ENCODE assay signal across 8 cellular contexts in the genomic region with DNA sequence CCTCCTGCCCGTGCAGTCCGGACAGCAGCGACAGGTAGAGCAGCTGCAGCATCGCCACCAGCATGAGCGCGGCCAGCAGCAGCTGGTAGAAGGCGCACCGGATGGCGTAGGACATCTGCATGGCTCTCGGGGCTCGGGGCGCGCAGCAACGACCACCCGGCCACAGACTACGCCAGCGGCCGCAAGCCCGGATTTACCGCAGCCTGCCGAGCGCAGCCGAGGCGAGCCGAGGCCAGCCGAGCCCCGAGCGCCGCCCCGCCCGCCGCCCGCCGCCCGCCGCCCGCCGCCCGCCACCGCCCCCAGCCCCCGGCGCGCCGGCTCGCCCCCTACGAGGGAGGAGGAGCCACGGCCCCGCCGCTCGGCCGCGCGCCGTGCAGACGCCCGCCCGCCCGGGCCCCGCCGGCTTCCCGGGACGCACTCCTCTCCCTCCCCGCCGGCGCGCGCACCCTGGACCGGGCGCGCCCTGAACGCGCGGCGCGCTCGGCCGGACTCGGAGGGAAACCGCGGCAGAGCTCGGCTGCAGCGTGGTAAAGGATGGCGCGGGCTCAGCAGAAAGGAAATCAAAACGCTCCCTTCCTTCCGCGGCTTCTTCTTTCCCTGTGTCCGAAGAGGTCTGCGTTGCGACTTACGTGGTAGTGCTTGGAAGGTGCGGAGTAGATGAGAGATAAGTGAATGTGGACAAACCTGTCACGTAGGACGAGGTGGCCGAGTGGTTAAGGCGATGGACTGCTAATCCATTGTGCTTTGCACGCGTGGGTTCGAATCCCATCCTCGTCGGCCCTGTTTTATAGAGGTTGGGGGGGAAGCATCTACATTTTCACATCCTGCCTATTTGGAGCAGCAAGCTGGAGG. TPM values are rescaled to one million over a fixed set of nuclear protein-coding genes. Genes with fewer than 3 reads are reported as not detected.
A peak's percentile ranks its signal among the peaks of the same experiment; 100 is the strongest.
DNase-seq lines count a peak whose midpoint lies in the region; ATAC-seq and TF ChIP-seq lines count a peak whose summit lies in the region.

A gene (minus strand): TSS at position 205 of the 852 bp plus-strand sequence. CDS start 84 bp downstream, at position 121.

- ATAC-seq in GM21423 (IDR thresholded peaks at IDR 0.05; ENCODE audit: unreplicated experiment) (peak; percentile 37), omental fat pad (ENCODE audit: low FRiP score) (peak; percentile 81)

- peaks cover 47% of the 10 kb centered on the region for H3K4me1 Mint-ChIP-seq in activated naive CD8-positive, alpha-beta T cell (ENCODE audit: low read depth)

- H3K27ac ChIP-seq in BLaER1 treated with 17β-estradiol and CSF1 and Interleukin-3, amounts not matched to agents 10 nM and 100 nM, result peak within 1 kb of the TSS; percentile 43 to 83 (median 73); a peak in 21 of 22 replicates

- DNase-seq in NB4 (ENCODE audit: low read depth) (peak; percentile 92), SKM-1 treated with dmso at 0.1 percent for 144 hours (lab: John Stamatoyannopoulos, UW; ENCODE audit: unreplicated experiment) (peak; percentile 91), glomerular visceral epithelial cell (ENCODE audit: extremely low spot score) (peak; percentile 93), omental fat pad (ENCODE audit: low spot score) (peak; percentile 79), superior temporal gyrus (ENCODE audit: extremely low spot score) (peak; percentile 96)

- peak within 1 kb of the TSS; percentile 73 to 98 (median 85) for H3K4me3 ChIP-seq in BLaER1 treated with 17β-estradiol and CSF1 and Interleukin-3, amounts not matched to agents 10 nM and 100 nM
- H3K4me3 ChIP-seq in NB4 (ENCODE audit: low read depth, low read length), result peak within 1 kb of the TSS; percentile 76

- H3K27ac Mint-ChIP-seq in activated naive CD8-positive, alpha-beta T cell, result peak within 1 kb of the TSS; percentile 99

- peak within 1 kb of the TSS; percentile 86 to 94 (median 91) for H3K9ac ChIP-seq in BLaER1 treated with 17β-estradiol and CSF1 and Interleukin-3, amounts not matched to agents 10 nM and 100 nM

- H3K4me3 Mint-ChIP-seq in activated naive CD8-positive, alpha-beta T cell, result peak within 1 kb of the TSS; percentile 93

- peaks cover 0 to 20% (median 14%) of the 10 kb centered on the region in 11 experiments; a peak in 10 of 22 replicates for H4K20me1 ChIP-seq in BLaER1 treated with 17β-estradiol and CSF1 and Interleukin-3, amounts not matched to agents 10 nM and 100 nM

- H3K27me3 ChIP-seq in BLaER1 treated with 17β-estradiol and CSF1 and Interleukin-3, amounts not matched to agents 10 nM and 100 nM, result no peaks in the 10 kb centered on the region

- H3K27me3 Mint-ChIP-seq in activated naive CD8-positive, alpha-beta T cell, result no peaks in the 10 kb centered on the region

- H3K4me2 ChIP-seq in BLaER1 treated with 17β-estradiol and CSF1 and Interleukin-3, amounts not matched to agents 10 nM and 100 nM, result peak within 1 kb of the TSS; percentile 89 to 100 (median 100)

- H3K36me3 ChIP-seq in BLaER1 treated with 17β-estradiol and CSF1 and Interleukin-3, amounts not matched to agents 10 nM and 100 nM, result peaks cover 0 to 12% (median 8%) of the 10 kb centered on the region in 11 experiments; a peak in 17 of 22 replicates

- no peaks in the 10 kb centered on the region for H3K9me3 ChIP-seq in BLaER1 treated with 17β-estradiol and CSF1 and Interleukin-3, amounts not matched to agents 10 nM and 100 nM (replicated peaks in 1 of 11)

- no peaks in the 10 kb centered on the region for H3K36me3 Mint-ChIP-seq in activated naive CD8-positive, alpha-beta T cell

- TF ChIP-seq POLR2A in NB4 (IDR thresholded peaks at IDR 0.05; ENCODE audit: extremely low read depth, insufficient read length), result peak; percentile 44

- no peak for TF ChIP-seq CTCF in NB4 (IDR thresholded peaks at IDR 0.05; ENCODE audit: low read depth, low read length)
- TF ChIP-seq CTCF in omental fat pad (IDR thresholded peaks at IDR 0.05), result no peak

- peaks cover 43 to 56% (median 49%) of the 10 kb centered on the region in 10 experiments for H3K4me1 ChIP-seq in BLaER1 treated with 17β-estradiol and CSF1 and Interleukin-3, amounts not matched to agents 10 nM and 100 nM

- no peaks in the 10 kb centered on the region for H3K9me3 Mint-ChIP-seq in activated naive CD8-positive, alpha-beta T cell (ENCODE audit: low read depth)

RNA-seq across cellular contexts. Expression of the gene that starts here (rescaled TPM):
- 10 to 100 TPM; 13.3 to 37.1 (median 21.1) TPM for total RNA-seq in omental fat pad

Comparison
In these comparisons a context has a peak if more than half of its experiments do, and no peak if none do; other contexts are left out.
1. Peak in every context shown above with its lines: DNase-seq, ATAC-seq, H3K4me3 ChIP-seq and H3K27ac ChIP-seq.